ENCODE assay signal across 1 cellular context in genomic region chr2:74847075-74847858, GRCh38.
TF ChIP-seq lines count a peak whose summit lies in the region.

No MANE protein-coding gene starts in this region.

TF ChIP-seq in H1, 55 proteins besides CTCF, POLR2A, EP300 and RAD21 (continued from another document):
- TF ChIP-seq CEBPB (IDR thresholded peaks at IDR 0.05; ENCODE audit: low read depth, low read length) (peak; percentile 72; the same call in 1 of the 2 replicates), TCF12 (IDR thresholded peaks at IDR 0.05; ENCODE audit: low read depth, low read length) (no peak)
TF ChIP-seq in H1: peak in this region for 1.
